ENCODE assay signal across 17 cellular contexts in the genomic region with DNA sequence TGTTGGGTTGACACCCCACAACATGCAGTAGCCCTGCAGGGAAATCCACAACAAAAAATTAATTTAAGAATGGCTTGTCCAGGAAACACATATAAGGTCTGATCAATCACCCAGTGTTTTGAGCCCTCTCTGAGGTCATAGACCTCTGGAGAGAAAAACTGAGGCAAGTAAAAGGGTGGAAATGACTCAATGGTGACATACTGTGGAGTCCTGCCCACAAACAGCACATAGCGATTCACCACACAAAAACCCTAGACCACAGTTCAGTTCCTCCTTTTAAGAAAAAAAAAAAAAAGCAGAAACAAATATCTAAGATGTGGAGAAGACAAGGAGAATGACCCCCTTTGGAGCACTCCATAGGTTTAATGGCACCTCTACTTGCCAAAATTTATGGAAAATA.
DNase-seq lines count a peak whose midpoint lies in the region; ATAC-seq and TF ChIP-seq lines count a peak whose summit lies in the region.
"Had no signal": no experiment of that assay in that cellular context is flagged by ENCODE, and none has a peak within 500 bp of the region (broad histone marks: within the 10 kb centered on the region; RNA-seq: fewer than 3 reads in every experiment).

No MANE protein-coding gene starts in this region.

- H3K4me3 ChIP-seq in choroid plexus epithelial cell (ENCODE audit: low read depth, low read length), result no peak overlapping the region
- H3K4me3 ChIP-seq: GM23338, suprapubic skin had no signal

- peaks cover 4 to 6% of the 10 kb centered on the region in 2 donors for H3K9me3 Mint-ChIP-seq in stimulated activated naive B cell treated with anti-CD40 and anti-IgM and Interleukin-4, amounts not matched to agents 10 μg/mL and 1 μg/mL and 100 μg/mL, for 72 hours

- H3K4me1 Mint-ChIP-seq in stimulated activated naive B cell treated with anti-CD40 and anti-IgM and Interleukin-4, amounts not matched to agents 10 μg/mL and 1 μg/mL and 100 μg/mL, for 72 hours, result no peaks in the 10 kb centered on the region
- H3K4me1 Mint-ChIP-seq: B cell, brain, GM23338, memory B cell, T-helper 17 cell had no signal

- no peak for TF ChIP-seq CTCF in choroid plexus epithelial cell (conservative IDR thresholded peaks at IDR 0.05; ENCODE audit: low read depth, low read length)

- no peaks in the 10 kb centered on the region for H3K36me3 Mint-ChIP-seq in stimulated activated naive B cell treated with anti-CD40 and anti-IgM and Interleukin-4, amounts not matched to agents 10 μg/mL and 1 μg/mL and 100 μg/mL, for 72 hours
- H3K36me3 Mint-ChIP-seq: brain, memory B cell had no signal

- H3K27me3 Mint-ChIP-seq in stimulated activated naive B cell treated with anti-CD40 and anti-IgM and Interleukin-4, amounts not matched to agents 10 μg/mL and 1 μg/mL and 100 μg/mL, for 72 hours, result no peaks in the 10 kb centered on the region
- H3K27me3 Mint-ChIP-seq: B cell, brain, memory B cell, T-helper 17 cell had no signal

- ATAC-seq in stimulated activated naive B cell treated with anti-CD40 and anti-IgM and Interleukin-4, amounts not matched to agents 10 μg/mL and 1 μg/mL and 100 μg/mL, for 72 hours (replicated peaks), result peak; percentile 23 to 36
- no peak for ATAC-seq in HG03175 (IDR thresholded peaks at IDR 0.05; ENCODE audit: unreplicated experiment)
- no peak for ATAC-seq in GM19023 (IDR thresholded peaks at IDR 0.05; ENCODE audit: unreplicated experiment)
- ATAC-seq: GM23338, T-helper 17 cell had no signal

- peak; percentile 91 for DNase-seq in HT1080 (ENCODE audit: low read depth)
- DNase-seq in RKO (ENCODE audit: low spot score), result peak; percentile 77
- peak; percentile 3 for DNase-seq in choroid plexus epithelial cell (ENCODE audit: low read depth)
- DNase-seq in stimulated activated naive B cell treated with anti-CD40 and anti-IgM and Interleukin-4, amounts not matched to agents 10 μg/mL and 1 μg/mL and 100 μg/mL, for 72 hours, result no peak
- no peak for DNase-seq in NCI-H1436 treated with DMSO at 0.1 percent for 48 hours (lab: John Stamatoyannopoulos, UW)
- DNase-seq: activated CD4-positive, CD25-positive, alpha-beta regulatory T cell treated with anti-CD3 and anti-CD28 coated beads, Interleukin-2, amount 50 U/mL, for 72 hours; foreskin melanocyte; NCI-H2081; NCI-H524; T-helper 17 cell had no signal

- no peak overlapping the region for H3K4me3 Mint-ChIP-seq in stimulated activated naive B cell treated with anti-CD40 and anti-IgM and Interleukin-4, amounts not matched to agents 10 μg/mL and 1 μg/mL and 100 μg/mL, for 72 hours
- H3K4me3 Mint-ChIP-seq: B cell, brain, GM23338, memory B cell, T-helper 17 cell had no signal

- H3K27ac Mint-ChIP-seq in stimulated activated naive B cell treated with anti-CD40 and anti-IgM and Interleukin-4, amounts not matched to agents 10 μg/mL and 1 μg/mL and 100 μg/mL, for 72 hours, result no peak overlapping the region
- H3K27ac Mint-ChIP-seq: B cell, brain, GM23338, memory B cell, T-helper 17 cell had no signal

Comparison
In these comparisons a context has a peak if more than half of its experiments do, and no peak if none do; other contexts are left out.
1. DNase-seq: peak in HT1080 (single experiment), RKO (single experiment) and choroid plexus epithelial cell (single experiment); none in stimulated activated naive B cell treated with anti-CD40 and anti-IgM and Interleukin-4, amounts not matched to agents 10 μg/mL and 1 μg/mL and 100 μg/mL, for 72 hours (single experiment) and NCI-H1436 treated with DMSO at 0.1 percent for 48 hours (single experiment).
2. ATAC-seq: peak in stimulated activated naive B cell treated with anti-CD40 and anti-IgM and Interleukin-4, amounts not matched to agents 10 μg/mL and 1 μg/mL and 100 μg/mL, for 72 hours (2 of 2); none in HG03175 (single experiment) and GM19023 (single experiment).